In the genomic region with DNA sequence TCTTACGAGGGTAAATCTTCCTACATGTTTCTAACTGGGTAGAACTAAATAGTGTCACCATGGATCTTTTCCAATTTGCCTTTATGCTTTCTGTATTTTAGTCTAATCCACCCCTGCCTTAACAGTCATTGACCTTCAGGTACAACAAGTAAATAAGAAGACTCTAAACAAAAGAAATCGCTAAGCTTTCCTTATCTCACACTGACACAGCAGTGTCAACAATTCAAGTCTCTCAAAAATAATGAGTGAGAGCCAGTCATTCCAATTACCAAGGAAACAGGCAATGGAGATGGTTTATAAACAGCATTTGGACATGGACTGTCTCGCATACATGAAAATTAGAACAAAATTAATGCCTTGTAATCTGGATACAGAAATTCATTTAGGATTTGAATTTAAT, we compare ENCODE assay signal across 1 cellular context.
TF ChIP-seq lines count a peak whose summit lies in the region.

No MANE protein-coding gene starts in this region.

TF ChIP-seq in GM23338, 12 proteins besides CTCF, POLR2A, EP300 and RAD21 (continued from another document):
- TF ChIP-seq, protein P1, sequence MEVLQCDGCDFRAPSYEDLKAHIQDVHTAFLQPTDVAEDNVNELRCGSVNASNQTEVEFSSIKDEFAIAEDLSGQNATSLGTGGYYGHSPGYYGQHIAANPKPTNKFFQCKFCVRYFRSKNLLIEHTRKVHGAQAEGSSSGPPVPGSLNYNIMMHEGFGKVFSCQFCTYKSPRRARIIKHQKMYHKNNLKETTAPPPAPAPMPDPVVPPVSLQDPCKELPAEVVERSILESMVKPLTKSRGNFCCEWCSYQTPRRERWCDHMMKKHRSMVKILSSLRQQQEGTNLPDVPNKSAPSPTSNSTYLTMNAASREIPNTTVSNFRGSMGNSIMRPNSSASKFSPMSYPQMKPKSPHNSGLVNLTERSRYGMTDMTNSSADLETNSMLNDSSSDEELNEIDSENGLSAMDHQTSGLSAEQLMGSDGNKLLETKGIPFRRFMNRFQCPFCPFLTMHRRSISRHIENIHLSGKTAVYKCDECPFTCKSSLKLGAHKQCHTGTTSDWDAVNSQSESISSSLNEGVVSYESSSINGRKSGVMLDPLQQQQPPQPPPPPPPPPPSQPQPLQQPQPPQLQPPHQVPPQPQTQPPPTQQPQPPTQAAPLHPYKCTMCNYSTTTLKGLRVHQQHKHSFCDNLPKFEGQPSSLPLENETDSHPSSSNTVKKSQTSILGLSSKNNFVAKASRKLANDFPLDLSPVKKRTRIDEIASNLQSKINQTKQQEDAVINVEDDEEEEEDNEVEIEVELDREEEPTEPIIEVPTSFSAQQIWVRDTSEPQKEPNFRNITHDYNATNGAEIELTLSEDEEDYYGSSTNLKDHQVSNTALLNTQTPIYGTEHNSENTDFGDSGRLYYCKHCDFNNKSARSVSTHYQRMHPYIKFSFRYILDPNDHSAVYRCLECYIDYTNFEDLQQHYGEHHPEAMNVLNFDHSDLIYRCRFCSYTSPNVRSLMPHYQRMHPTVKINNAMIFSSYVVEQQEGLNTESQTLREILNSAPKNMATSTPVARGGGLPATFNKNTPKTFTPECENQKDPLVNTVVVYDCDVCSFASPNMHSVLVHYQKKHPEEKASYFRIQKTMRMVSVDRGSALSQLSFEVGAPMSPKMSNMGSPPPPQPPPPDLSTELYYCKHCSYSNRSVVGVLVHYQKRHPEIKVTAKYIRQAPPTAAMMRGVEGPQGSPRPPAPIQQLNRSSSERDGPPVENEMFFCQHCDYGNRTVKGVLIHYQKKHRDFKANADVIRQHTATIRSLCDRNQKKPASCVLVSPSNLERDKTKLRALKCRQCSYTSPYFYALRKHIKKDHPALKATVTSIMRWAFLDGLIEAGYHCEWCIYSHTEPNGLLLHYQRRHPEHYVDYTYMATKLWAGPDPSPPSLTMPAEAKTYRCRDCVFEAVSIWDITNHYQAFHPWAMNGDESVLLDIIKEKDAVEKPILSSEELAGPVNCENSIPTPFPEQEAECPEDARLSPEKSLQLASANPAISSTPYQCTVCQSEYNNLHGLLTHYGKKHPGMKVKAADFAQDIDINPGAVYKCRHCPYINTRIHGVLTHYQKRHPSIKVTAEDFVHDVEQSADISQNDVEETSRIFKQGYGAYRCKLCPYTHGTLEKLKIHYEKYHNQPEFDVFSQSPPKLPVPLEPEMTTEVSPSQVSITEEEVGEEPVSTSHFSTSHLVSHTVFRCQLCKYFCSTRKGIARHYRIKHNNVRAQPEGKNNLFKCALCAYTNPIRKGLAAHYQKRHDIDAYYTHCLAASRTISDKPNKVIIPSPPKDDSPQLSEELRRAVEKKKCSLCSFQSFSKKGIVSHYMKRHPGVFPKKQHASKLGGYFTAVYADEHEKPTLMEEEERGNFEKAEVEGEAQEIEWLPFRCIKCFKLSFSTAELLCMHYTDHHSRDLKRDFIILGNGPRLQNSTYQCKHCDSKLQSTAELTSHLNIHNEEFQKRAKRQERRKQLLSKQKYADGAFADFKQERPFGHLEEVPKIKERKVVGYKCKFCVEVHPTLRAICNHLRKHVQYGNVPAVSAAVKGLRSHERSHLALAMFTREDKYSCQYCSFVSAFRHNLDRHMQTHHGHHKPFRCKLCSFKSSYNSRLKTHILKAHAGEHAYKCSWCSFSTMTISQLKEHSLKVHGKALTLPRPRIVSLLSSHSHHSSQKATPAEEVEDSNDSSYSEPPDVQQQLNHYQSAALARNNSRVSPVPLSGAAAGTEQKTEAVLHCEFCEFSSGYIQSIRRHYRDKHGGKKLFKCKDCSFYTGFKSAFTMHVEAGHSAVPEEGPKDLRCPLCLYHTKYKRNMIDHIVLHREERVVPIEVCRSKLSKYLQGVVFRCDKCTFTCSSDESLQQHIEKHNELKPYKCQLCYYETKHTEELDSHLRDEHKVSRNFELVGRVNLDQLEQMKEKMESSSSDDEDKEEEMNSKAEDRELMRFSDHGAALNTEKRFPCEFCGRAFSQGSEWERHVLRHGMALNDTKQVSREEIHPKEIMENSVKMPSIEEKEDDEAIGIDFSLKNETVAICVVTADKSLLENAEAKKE (CRISPR knock-in tag; IDR thresholded peaks at IDR 0.05) = no peak
- no peak for TF ChIP-seq NANOG (IDR thresholded peaks at IDR 0.05; ENCODE audit: borderline replicate concordance)
